Comparison of ENCODE assay signal across 26 cellular contexts in the genomic region with DNA sequence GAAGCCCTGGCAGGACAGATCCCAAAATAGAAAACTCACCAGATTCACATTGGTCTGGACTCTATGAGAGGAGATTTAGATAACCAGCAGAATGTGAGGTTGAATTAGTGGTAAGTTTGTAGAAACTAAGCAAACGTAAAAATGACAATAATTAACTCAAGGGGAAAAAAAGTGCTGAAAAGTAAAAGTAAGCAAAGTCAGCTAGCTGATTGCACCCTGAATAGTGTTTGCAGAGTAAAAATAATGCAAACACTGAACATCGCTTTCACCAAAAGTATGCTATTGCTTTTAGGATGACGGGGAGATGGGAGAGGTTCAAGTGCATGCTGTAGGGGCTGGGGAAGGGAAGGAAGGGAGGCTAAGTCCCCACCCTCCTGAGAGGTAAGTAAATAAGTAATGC.
"Had no signal": no experiment of that assay in that cellular context is flagged by ENCODE, and none has a peak within 500 bp of the region (broad histone marks: within the 10 kb centered on the region; RNA-seq: fewer than 3 reads in every experiment).

No MANE protein-coding gene starts in this region.

- H3K4me1 Mint-ChIP-seq: naive B cell; naive thymus-derived CD8-positive, alpha-beta T cell; nephron progenitor cell; neural crest cell; stimulated activated effector memory CD8-positive, alpha-beta T cell treated with anti-CD3 and anti-CD28 coated beads, Interleukin-12 subunit alpha, Interleukin-12 subunit beta, amount 100 ng/mL, for 72 hours; stimulated activated naive B cell treated with anti-CD40 and anti-IgM and Interleukin-4, amounts not matched to agents 10 μg/mL and 1 μg/mL and 100 μg/mL, for 72 hours had no signal

- H3K27ac Mint-ChIP-seq: natural killer cell treated with Interleukin-12 subunit alpha and Interleukin-12 subunit beta and Interleukin-15 and Interleukin-18, amount 100 ng/mL, for 72 hours; nephron progenitor cell; stimulated activated effector memory CD8-positive, alpha-beta T cell treated with anti-CD3 and anti-CD28 coated beads, Interleukin-12 subunit alpha, Interleukin-12 subunit beta, amount 100 ng/mL, for 72 hours; stimulated activated naive B cell treated with anti-CD40 and anti-IgM and Interleukin-4, amounts not matched to agents 10 μg/mL and 1 μg/mL and 100 μg/mL, for 72 hours; stimulated activated naive CD8-positive, alpha-beta T cell treated with anti-CD3 and anti-CD28 coated beads, Interleukin-15, Interleukin-2, amounts not matched to agents 100 ng/mL and 50 ng/mL, for 24 hours had no signal

- H3K9me3 Mint-ChIP-seq: neural crest cell had no signal

- H3K36me3 Mint-ChIP-seq: stimulated activated effector memory CD8-positive, alpha-beta T cell treated with anti-CD3 and anti-CD28 coated beads, Interleukin-12 subunit alpha, Interleukin-12 subunit beta, amount 100 ng/mL, for 72 hours had no signal

- H3K4me3 Mint-ChIP-seq: naive B cell; naive thymus-derived CD8-positive, alpha-beta T cell; natural killer cell treated with Interleukin-12 subunit alpha and Interleukin-12 subunit beta and Interleukin-15 and Interleukin-18, amount 100 ng/mL, for 72 hours; nephron progenitor cell; neural crest cell; stimulated activated effector memory CD8-positive, alpha-beta T cell treated with anti-CD3 and anti-CD28 coated beads, Interleukin-12 subunit alpha, Interleukin-12 subunit beta, amount 100 ng/mL, for 72 hours; stimulated activated naive B cell treated with anti-CD40 and anti-IgM and Interleukin-4, amounts not matched to agents 10 μg/mL and 1 μg/mL and 100 μg/mL, for 72 hours; stimulated activated naive CD8-positive, alpha-beta T cell treated with anti-CD3 and anti-CD28 coated beads, Interleukin-15, Interleukin-2, amounts not matched to agents 100 ng/mL and 50 ng/mL, for 24 hours had no signal

- H3K27me3 ChIP-seq: neutrophil, pancreas, right lobe of liver, sigmoid colon, stomach, tibial artery, transverse colon, upper lobe of left lung, vagina had no signal

- H3K4me1 ChIP-seq: psoas muscle, right lobe of liver, sigmoid colon, stomach, tibial artery, transverse colon, upper lobe of left lung, vagina had no signal

- DNase-seq: naive B cell; naive thymus-derived CD8-positive, alpha-beta T cell; nephron progenitor cell; nucleus accumbens; pancreas; psoas muscle; right cardiac atrium; right lobe of liver; sigmoid colon; small intestine; stimulated activated CD4-positive, alpha-beta T cell treated with anti-CD3 and anti-CD28 coated beads, Interleukin-15, amount 100 ng/mL, for 24 hours; stimulated activated CD4-positive, alpha-beta T cell treated with anti-CD3 and anti-CD28 coated beads, Interleukin-2, amount 100 ng/mL, for 24 hours; stimulated activated CD4-positive, alpha-beta T cell treated with anti-CD3 and anti-CD28 coated beads, Interleukin-2, amount 100 ng/mL, for 48 hours; stimulated activated CD4-positive, alpha-beta T cell treated with anti-CD3 and anti-CD28 coated beads, Interleukin-4, amount 100 ng/mL, for 24 hours; stimulated activated naive B cell treated with anti-CD40 and anti-IgM and Interleukin-4, amounts not matched to agents 10 μg/mL and 1 μg/mL and 100 μg/mL, for 72 hours; stimulated activated naive CD4-positive, alpha-beta T cell treated with Interleukin-2 at 50 U/mL for 16 hours; stomach; tibial artery; transverse colon; upper lobe of left lung had no signal

- H3K27me3 Mint-ChIP-seq: naive B cell; stimulated activated naive B cell treated with anti-CD40 and anti-IgM and Interleukin-4, amounts not matched to agents 10 μg/mL and 1 μg/mL and 100 μg/mL, for 72 hours had no signal

- H3K27ac ChIP-seq: neutrophil, pancreas, psoas muscle, right lobe of liver, sigmoid colon, stomach, tibial artery, transverse colon, upper lobe of left lung, vagina had no signal

- H3K4me3 ChIP-seq: pancreas, psoas muscle, right lobe of liver, sigmoid colon, stomach, tibial artery, transverse colon, upper lobe of left lung, vagina had no signal

- ATAC-seq: naive thymus-derived CD8-positive, alpha-beta T cell; natural killer cell treated with Interleukin-12 subunit alpha and Interleukin-12 subunit beta and Interleukin-15 and Interleukin-18, amount 100 ng/mL, for 72 hours; pancreas; psoas muscle; right cardiac atrium; stimulated activated effector memory CD8-positive, alpha-beta T cell treated with anti-CD3 and anti-CD28 coated beads, Interleukin-12 subunit alpha, Interleukin-12 subunit beta, amount 100 ng/mL, for 72 hours; stimulated activated naive B cell treated with anti-CD40 and anti-IgM and Interleukin-4, amounts not matched to agents 10 μg/mL and 1 μg/mL and 100 μg/mL, for 72 hours had no signal

- H3K9me3 ChIP-seq: neutrophil, pancreas, psoas muscle, right lobe of liver, sigmoid colon, upper lobe of left lung, vagina had no signal

- H3K36me3 ChIP-seq: neutrophil, sigmoid colon, transverse colon, upper lobe of left lung, vagina had no signal
